Comparison of ENCODE assay signal across 23 cellular contexts in the genomic region with DNA sequence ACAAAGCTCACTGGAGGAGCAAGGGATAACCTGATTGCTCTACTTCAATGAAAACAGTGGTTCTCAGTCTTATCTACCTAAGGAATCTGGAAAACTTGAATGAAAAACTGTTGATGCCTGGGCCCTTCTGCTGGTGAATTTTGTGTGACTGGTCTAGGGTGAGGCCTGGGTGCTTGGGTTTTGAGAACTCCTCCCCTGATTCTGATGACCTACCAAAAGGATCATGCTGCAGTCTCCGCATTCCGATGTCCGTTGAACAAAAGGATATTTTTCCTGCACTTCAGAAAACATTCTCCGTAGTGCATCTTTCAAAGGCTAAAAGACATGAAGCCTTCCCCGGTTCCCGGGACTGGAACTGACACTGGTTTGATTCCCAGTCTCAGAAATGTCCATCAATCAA.
"Had no signal": no experiment of that assay in that cellular context is flagged by ENCODE, and none has a peak within 500 bp of the region (broad histone marks: within the 10 kb centered on the region; RNA-seq: fewer than 3 reads in every experiment).

No MANE protein-coding gene starts in this region.

- H3K9ac ChIP-seq: KMS-11, SK-N-SH had no signal

- FAIRE-seq: HTR-8/SVneo, K562, RCC 7860 had no signal

- DNase-seq: Kasumi-1, MM.1S, NCI-H1092 treated with DMSO at 0.1 percent for 48 hours, NCI-H1436, NCI-H187, NCI-H2029, NCI-H2081 treated with DMSO at 0.1 percent for 48 hours, NCI-H2171, NCI-H226, NCI-H446, NCI-H510A, NCI-H524 treated with DMSO at 0.1 percent for 48 hours, NCI-H69, NCI-H774, Right ventricle myocardium superior, RPMI8226, SK-N-SH had no signal

- H3K9me3 ChIP-seq: SK-N-SH had no signal

- ATAC-seq: K562 had no signal

- H3K4me3 ChIP-seq: K562 had no signal

- H3K4me3 Mint-ChIP-seq: IgD-negative memory B cell had no signal

- H3K27ac ChIP-seq: HL-60, KMS-11 had no signal
